In the genomic region with DNA sequence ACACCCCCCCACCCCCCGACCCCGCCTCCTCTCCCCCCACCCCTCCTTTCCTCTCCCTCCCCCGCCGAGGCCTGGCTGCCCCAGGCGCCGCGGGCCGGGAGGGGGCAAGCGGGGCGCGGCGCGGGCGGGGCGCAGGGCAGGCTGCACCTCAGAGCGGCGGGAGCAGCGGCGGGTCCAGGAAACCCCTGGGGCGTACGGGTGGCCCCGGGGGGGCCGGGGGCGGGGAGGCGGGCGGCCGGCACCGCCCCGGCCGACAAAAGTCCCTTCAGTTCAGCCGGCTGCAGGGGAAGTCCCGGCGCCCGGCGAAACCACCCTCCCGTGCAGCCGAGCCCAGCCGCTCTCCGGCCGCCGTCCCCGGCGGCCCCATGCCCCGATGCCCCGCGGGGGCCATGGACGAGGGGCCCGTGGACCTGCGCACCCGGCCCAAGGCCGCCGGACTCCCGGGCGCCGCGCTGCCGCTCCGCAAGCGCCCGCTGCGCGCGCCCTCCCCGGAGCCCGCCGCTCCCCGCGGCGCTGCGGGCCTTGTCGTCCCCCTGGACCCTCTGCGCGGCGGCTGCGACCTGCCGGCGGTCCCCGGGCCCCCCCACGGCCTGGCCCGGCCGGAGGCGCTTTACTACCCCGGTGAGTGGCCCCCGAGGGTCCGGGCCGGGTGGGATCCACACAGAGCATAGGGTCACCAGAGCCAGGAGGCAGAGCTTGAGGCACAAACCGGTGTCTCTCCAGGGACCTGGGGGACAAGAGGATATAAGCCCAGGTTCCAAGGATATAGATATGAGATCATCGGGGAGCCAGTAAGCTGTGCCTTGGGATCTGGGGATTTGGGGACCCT, we compare ENCODE assay signal across 8 cellular contexts. TPM values are rescaled to one million over a fixed set of nuclear protein-coding genes. Genes with fewer than 3 reads are reported as not detected.
DNase-seq lines count a peak whose midpoint lies in the region; ATAC-seq, FAIRE-seq and TF ChIP-seq lines count a peak whose summit lies in the region.

A gene with protein sequence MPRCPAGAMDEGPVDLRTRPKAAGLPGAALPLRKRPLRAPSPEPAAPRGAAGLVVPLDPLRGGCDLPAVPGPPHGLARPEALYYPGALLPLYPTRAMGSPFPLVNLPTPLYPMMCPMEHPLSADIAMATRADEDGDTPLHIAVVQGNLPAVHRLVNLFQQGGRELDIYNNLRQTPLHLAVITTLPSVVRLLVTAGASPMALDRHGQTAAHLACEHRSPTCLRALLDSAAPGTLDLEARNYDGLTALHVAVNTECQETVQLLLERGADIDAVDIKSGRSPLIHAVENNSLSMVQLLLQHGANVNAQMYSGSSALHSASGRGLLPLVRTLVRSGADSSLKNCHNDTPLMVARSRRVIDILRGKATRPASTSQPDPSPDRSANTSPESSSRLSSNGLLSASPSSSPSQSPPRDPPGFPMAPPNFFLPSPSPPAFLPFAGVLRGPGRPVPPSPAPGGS (plus strand): TSS at position 283 of the 829 bp plus-strand sequence. CDS start 83 bp downstream, at position 366.

- H3K27ac ChIP-seq in K562 (ENCODE audit: extremely low read depth, low read depth, low read length): peak within 1 kb of the TSS; percentile 58

- H3K9me1 ChIP-seq in K562 (ENCODE audit: control insufficient read depth, insufficient read depth, low read length): no peaks in the 10 kb centered on the region

- no TSS peak for BruUV-seq in K562 (replicated peaks; lab: Mats Ljungman, UMichigan)

- H3K9me3 ChIP-seq in K562 (replicated peaks; ENCODE audit: control insufficient read depth, insufficient read depth, low read depth, low read length): no peaks in the 10 kb centered on the region

- H3K4me1 ChIP-seq in K562 (replicated peaks in 1 of 2; ENCODE audit: control insufficient read depth in 2 of 2, insufficient read depth in 2 of 2, low read length in 2 of 2): peaks cover 12 to 38% of the 10 kb centered on the region in 2 experiments

- TF ChIP-seq EP300 in K562 (IDR thresholded peaks at IDR 0.05; ENCODE audit: low read length): no peak

- H3K4me2 ChIP-seq in K562 (ENCODE audit: insufficient read depth, low read length): peak within 1 kb of the TSS; percentile 89

- in situ Hi-C loops in K562 (cut with MboI): no loop called here

- no peaks in the 10 kb centered on the region for H3K36me3 ChIP-seq in K562 (ENCODE audit: control insufficient read depth, insufficient read depth, low read length)

- no peaks in the 10 kb centered on the region for H3K79me2 ChIP-seq in K562 (ENCODE audit: control insufficient read depth, insufficient read depth, low read length)

- intact Hi-C loops in K562 (cut with micrococcal nuclease): no loop called here

- ATAC-seq in GM18517 (IDR thresholded peaks at IDR 0.05; ENCODE audit: unreplicated experiment) (peak; percentile 35), HG03108 (IDR thresholded peaks at IDR 0.05; ENCODE audit: unreplicated experiment) (peak; percentile 30), K562 (peak; percentile 55)

- H2AFZ ChIP-seq in K562 (ENCODE audit: low read depth, low read length): peak within 1 kb of the TSS; percentile 86

- 2% methylated on average over 19 of the region's 88 CpGs for WGBS in K562 (ENCODE audit: insufficient coverage, low coverage, missing lambda C conversion rate)

- H3K4me3 ChIP-seq in K562: peak within 1 kb of the TSS; percentile 45

- no peak for FAIRE-seq in K562 (lab: Jason Lieb, UNC)

- CTCF ChIA-PET in K562 (lab: Yijun Ruan, JAX; ENCODE audit: low intra/inter-chr PET ratio): no interaction called here

- H3K9ac ChIP-seq in K562 (ENCODE audit: insufficient read depth in 1 of 2, low read depth in 2 of 2, low read length in 2 of 2): peak within 1 kb of the TSS; percentile 50 to 90

- POLR2A ChIA-PET in K562 (lab: Yijun Ruan, JAX): interaction anchor here (0.6 to 1.7 kb wide), 5 partner anchors 9 to 25 kb away, joined by 3 to 4 read pairs (median 3); no protein-coding TSS in a partner anchor

- TF ChIP-seq CTCF in K562 (IDR thresholded peaks at IDR 0.05 in 2 of 3, conservative IDR thresholded peaks at IDR 0.05 in 1 of 3; ENCODE audit: insufficient read depth in 2 of 3, low read depth in 1 of 3, low read length in 3 of 3): no peak

- no peak for TF ChIP-seq RAD21 in K562 (CRISPR knock-in tag; conservative IDR thresholded peaks at IDR 0.05 in 1 of 2, IDR thresholded peaks at IDR 0.05 in 1 of 2)

- no peak for TF ChIP-seq POLR2A in K562 (conservative IDR thresholded peaks at IDR 0.05)

- no peaks in the 10 kb centered on the region for H4K20me1 ChIP-seq in K562 (replicated peaks; ENCODE audit: control insufficient read depth, insufficient read depth, low read length)

- no peaks in the 10 kb centered on the region for H3K27me3 ChIP-seq in K562 (ENCODE audit: control insufficient read depth in 2 of 2, insufficient read depth in 2 of 2, low read length in 2 of 2)

- DNase-seq in T-helper 22 cell (ENCODE audit: low read depth) (peak; percentile 84), K562 (ENCODE audit: extremely low read depth in 1 of 4, low spot score in 3 of 4) (peak; percentile 69 to 82 (median 71)), iPS-NIHi11 (ENCODE audit: low spot score) (peak; percentile 62), OCI-M2 (lab: John Stamatoyannopoulos, UW; ENCODE audit: unreplicated experiment) (no peak), NCI-H2227 treated with DMSO at 0.1 percent for 48 hours (lab: John Stamatoyannopoulos, UW) (no peak)
- DNase-seq in stimulated activated CD4-positive, alpha-beta T cell treated with anti-CD3 and anti-CD28 coated beads, Interleukin-12 subunit alpha, Interleukin-12 subunit beta, amount 100 ng/mL, for 48 hours (ENCODE audit: low read depth in 2 of 3, low spot score in 1 of 3): peak; percentile 33 to 61 (median 41)

TF ChIP-seq in K562, 482 proteins besides CTCF, POLR2A, EP300 and RAD21 (continues in another document):
- TF ChIP-seq ZBTB8A (IDR thresholded peaks at IDR 0.05; ENCODE audit: partially characterized antibody): no peak
- TF ChIP-seq, protein P1, sequence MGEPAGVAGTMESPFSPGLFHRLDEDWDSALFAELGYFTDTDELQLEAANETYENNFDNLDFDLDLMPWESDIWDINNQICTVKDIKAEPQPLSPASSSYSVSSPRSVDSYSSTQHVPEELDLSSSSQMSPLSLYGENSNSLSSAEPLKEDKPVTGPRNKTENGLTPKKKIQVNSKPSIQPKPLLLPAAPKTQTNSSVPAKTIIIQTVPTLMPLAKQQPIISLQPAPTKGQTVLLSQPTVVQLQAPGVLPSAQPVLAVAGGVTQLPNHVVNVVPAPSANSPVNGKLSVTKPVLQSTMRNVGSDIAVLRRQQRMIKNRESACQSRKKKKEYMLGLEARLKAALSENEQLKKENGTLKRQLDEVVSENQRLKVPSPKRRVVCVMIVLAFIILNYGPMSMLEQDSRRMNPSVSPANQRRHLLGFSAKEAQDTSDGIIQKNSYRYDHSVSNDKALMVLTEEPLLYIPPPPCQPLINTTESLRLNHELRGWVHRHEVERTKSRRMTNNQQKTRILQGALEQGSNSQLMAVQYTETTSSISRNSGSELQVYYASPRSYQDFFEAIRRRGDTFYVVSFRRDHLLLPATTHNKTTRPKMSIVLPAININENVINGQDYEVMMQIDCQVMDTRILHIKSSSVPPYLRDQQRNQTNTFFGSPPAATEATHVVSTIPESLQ (CRISPR knock-in tag; IDR thresholded peaks at IDR 0.05): no peak
- no peak for TF ChIP-seq HLTF (IDR thresholded peaks at IDR 0.05)
- peak; percentile 55; the same call in 1 of the 2 replicates for TF ChIP-seq PHF8 (IDR thresholded peaks at IDR 0.05; ENCODE audit: borderline replicate concordance, low read length)
- no peak for TF ChIP-seq NR3C1 (CRISPR knock-in tag; IDR thresholded peaks at IDR 0.05)
- no peak for TF ChIP-seq FIP1L1 (IDR thresholded peaks at IDR 0.05; ENCODE audit: low read depth, low read length, poor library complexity, severe bottlenecking)
- TF ChIP-seq, protein P2, sequence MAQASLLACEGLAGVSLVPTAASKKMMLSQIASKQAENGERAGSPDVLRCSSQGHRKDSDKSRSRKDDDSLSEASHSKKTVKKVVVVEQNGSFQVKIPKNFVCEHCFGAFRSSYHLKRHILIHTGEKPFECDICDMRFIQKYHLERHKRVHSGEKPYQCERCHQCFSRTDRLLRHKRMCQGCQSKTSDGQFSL (CRISPR knock-in tag; IDR thresholded peaks at IDR 0.05): peak; percentile 55; the same call in 1 of the 2 replicates
- TF ChIP-seq, protein P2 (tag; IDR thresholded peaks at IDR 0.05): peak in 1 of 2 experiments; percentile 96; a peak in 2 of 4 replicates
- TF ChIP-seq POLR2B (IDR thresholded peaks at IDR 0.05; ENCODE audit: low read depth, partially characterized antibody): no peak
- TF ChIP-seq TARDBP (IDR thresholded peaks at IDR 0.05): no peak
- TF ChIP-seq ZKSCAN8 (CRISPR knock-in tag; IDR thresholded peaks at IDR 0.05): no peak
- TF ChIP-seq SREBF2 (CRISPR knock-in tag; IDR thresholded peaks at IDR 0.05): no peak
- no peak for TF ChIP-seq ZNF551 (CRISPR knock-in tag; IDR thresholded peaks at IDR 0.05)

RNA-seq across cellular contexts. Expression of the gene that starts here (rescaled TPM):
- 3.7 and 11.5 TPM in 2 replicates for total RNA-seq in K562 (2011; cell fraction: chromatin; rRNA removed; ENCODE audit: low replicate concordance)
- total RNA-seq in K562 (2011; cell fraction: nucleolus; rRNA removed): 6.4 and 6.8 TPM in 2 replicates
- 2.5 and 7.1 TPM in 2 replicates for total RNA-seq in K562 (2011; cell fraction: nucleoplasm; rRNA removed)
- 1.1 TPM in 2 replicates for total RNA-seq in K562 (2014; rRNA removed)
- 0.07 TPM in 1 of 2 replicates, not detected in the other for total RNA-seq in K562 (2014; rRNA removed; fragmentation: Illumina TruSeq; extraction: Trizol)
- 0.33 and 0.72 TPM in 2 replicates for total RNA-seq in K562 (2015; rRNA removed; fragmentation: Illumina TruSeq; extraction: Trizol)
- total RNA-seq in K562 (2021): 1.9 and 2.4 TPM in 2 replicates
- polyA plus RNA-seq in K562 (2011; rRNA removed): 0.28 and 1.2 TPM in 2 replicates
- polyA plus RNA-seq in K562 (2011; cell fraction: cytosol; rRNA removed): 0.43 and 2.4 TPM in 2 replicates
- 5.5 and 6.5 TPM in 2 replicates for polyA plus RNA-seq in K562 (2011; cell fraction: nucleus; rRNA removed)
- 2.5 and 9.1 TPM in 2 replicates for polyA plus RNA-seq in K562 (2012)
- 0.67 and 0.93 TPM in 2 replicates for polyA plus RNA-seq in K562 (2014; fragmentation: Illumina TruSeq; extraction: Trizol)
- polyA plus RNA-seq in K562 (2014; fragmentation: Nextera tagmentation; extraction: Ambion mirVana): under 1 TPM in 1 of 2 experiments, not detected in 1; 0.03 TPM
- 0.97 and 2.4 TPM in 2 replicates for polyA plus RNA-seq in K562 (2014; rRNA removed)
- 0.21 TPM in 1 of 2 replicates, not detected in the other for polyA minus RNA-seq in K562 (2011; rRNA and poly(A)+ RNA removed)
- 2.5 TPM in 2 replicates for polyA minus RNA-seq in K562 (2011; cell fraction: cytosol; rRNA and poly(A)+ RNA removed)
- 0.78 and 2.3 TPM in 2 replicates for polyA minus RNA-seq in K562 (2011; cell fraction: nucleus; rRNA and poly(A)+ RNA removed)

Comparison
In these comparisons a context has a peak if more than half of its experiments do, and no peak if none do; other contexts are left out.
1. DNase-seq: peak in T-helper 22 cell (single experiment), K562 (4 of 4), iPS-NIHi11 (single experiment) and stimulated activated CD4-positive, alpha-beta T cell treated with anti-CD3 and anti-CD28 coated beads, Interleukin-12 subunit alpha, Interleukin-12 subunit beta, amount 100 ng/mL, for 48 hours (3 of 3); none in OCI-M2 (single experiment) and NCI-H2227 treated with DMSO at 0.1 percent for 48 hours (single experiment).
2. Peak in every context shown above with its lines, with median percentiles within 50 percentile points of each other: ATAC-seq.